In genomic region chr1:3463408-3463811, GRCh38 we compare ENCODE assay signal across 1 cellular context.
TF ChIP-seq lines count a peak whose summit lies in the region.

No MANE protein-coding gene starts in this region.

TF ChIP-seq in H1, 55 proteins besides CTCF, POLR2A, EP300 and RAD21 (continued from another document):
- TF ChIP-seq MAX (IDR thresholded peaks at IDR 0.05) (no peak), SAP30 (IDR thresholded peaks at IDR 0.05; ENCODE audit: insufficient read depth, insufficient replicate concordance, low read length) (no peak), TAF1 (IDR thresholded peaks at IDR 0.05; ENCODE audit: low read depth, low read length) (no peak), RFX5 (IDR thresholded peaks at IDR 0.05; ENCODE audit: borderline replicate concordance, low read depth, low read length) (no peak), JUND (IDR thresholded peaks at IDR 0.05; ENCODE audit: low read length) (no peak)
TF ChIP-seq in H1: peak in this region for 0.
